Comparison of ENCODE assay signal across 12 cellular contexts in genomic region chr2:239820836-239821693, GRCh38.
DNase-seq lines count a peak whose midpoint lies in the region; ATAC-seq and TF ChIP-seq lines count a peak whose summit lies in the region.
"Had no signal": no experiment of that assay in that cellular context is flagged by ENCODE, and none has a peak within 500 bp of the region (broad histone marks: within the 10 kb centered on the region; RNA-seq: fewer than 3 reads in every experiment).

No MANE protein-coding gene starts in this region.

- no peak for TF ChIP-seq RAD21 in Ishikawa (IDR thresholded peaks at IDR 0.05; ENCODE audit: low read depth)

- H3K27ac ChIP-seq in colonic mucosa (no peak overlapping the region), stomach (no peak overlapping the region)

- no peaks in the 10 kb centered on the region for H3K27me3 ChIP-seq in colonic mucosa
- peaks cover 0 to 7% (median 3%) of the 10 kb centered on the region in 3 donors for H3K27me3 ChIP-seq in stomach
- H3K27me3 ChIP-seq: dorsolateral prefrontal cortex had no signal

- TF ChIP-seq CTCF in colonic mucosa (IDR thresholded peaks at IDR 0.05) (no peak), stomach (IDR thresholded peaks at IDR 0.05) (no peak)

- no peaks in the 10 kb centered on the region for H3K36me3 ChIP-seq in colonic mucosa
- no peaks in the 10 kb centered on the region for H3K36me3 ChIP-seq in stomach

- H3K9me3 ChIP-seq in colonic mucosa: no peaks in the 10 kb centered on the region
- no peaks in the 10 kb centered on the region for H3K9me3 ChIP-seq in stomach

- H3K4me3 ChIP-seq in colonic mucosa (no peak overlapping the region), stomach (no peak overlapping the region)
- H3K4me3 ChIP-seq: dorsolateral prefrontal cortex, K562 had no signal

- no peak for TF ChIP-seq POLR2A in stomach (IDR thresholded peaks at IDR 0.05)

- peak; percentile 19 for ATAC-seq in left lobe of liver
- no peak for ATAC-seq in HG02884 (IDR thresholded peaks at IDR 0.05; ENCODE audit: unreplicated experiment)
- no peak for ATAC-seq in GM21381 (IDR thresholded peaks at IDR 0.05; ENCODE audit: unreplicated experiment)
- no peak for ATAC-seq in GM18858 (IDR thresholded peaks at IDR 0.05; ENCODE audit: unreplicated experiment)
- ATAC-seq: K562 had no signal

- no peaks in the 10 kb centered on the region for H3K4me1 ChIP-seq in colonic mucosa
- H3K4me1 ChIP-seq in stomach: peaks cover 0 to under 1% (median 0%) of the 10 kb centered on the region in 4 donors

- TF ChIP-seq EP300 in Ishikawa (IDR thresholded peaks at IDR 0.05; ENCODE audit: borderline replicate concordance) (no peak), stomach (IDR thresholded peaks at IDR 0.05) (no peak)

- intact Hi-C loops in colonic mucosa (cut with DNase I): no loop called here
- intact Hi-C loops in stomach (cut with DNase I; ENCODE audit: low total_unique reads): no loop called here

- peak; percentile 17 for DNase-seq in colonic mucosa
- DNase-seq in left lobe of liver (ENCODE audit: low spot score): no peak
- DNase-seq in stomach: peak; percentile 23
- DNase-seq: C1 segment of cervical spinal cord, EL, NCI-H1105 treated with DMSO at 0.1 percent for 48 hours had no signal

- H3K9ac ChIP-seq in colonic mucosa (ENCODE audit: low read depth in 2 of 2, low read length in 2 of 2): no peak overlapping the region

- 60 to 68% (median 64%) methylated on average over 14 to 16 of the region's 16 CpGs for WGBS in stomach, 5 donors

TF ChIP-seq in Ishikawa, 13 proteins besides CTCF, POLR2A, EP300 and RAD21:
- TF ChIP-seq USF1 (IDR thresholded peaks at IDR 0.05): 0 out of 2 replicates have a peak, but pooled peaks have one; percentile 25
- no peak for TF ChIP-seq CREB1 (IDR thresholded peaks at IDR 0.05; ENCODE audit: low read depth)
TF ChIP-seq in Ishikawa: peak in this region for 1.
